Comparison of ENCODE assay signal across 29 cellular contexts in the genomic region with DNA sequence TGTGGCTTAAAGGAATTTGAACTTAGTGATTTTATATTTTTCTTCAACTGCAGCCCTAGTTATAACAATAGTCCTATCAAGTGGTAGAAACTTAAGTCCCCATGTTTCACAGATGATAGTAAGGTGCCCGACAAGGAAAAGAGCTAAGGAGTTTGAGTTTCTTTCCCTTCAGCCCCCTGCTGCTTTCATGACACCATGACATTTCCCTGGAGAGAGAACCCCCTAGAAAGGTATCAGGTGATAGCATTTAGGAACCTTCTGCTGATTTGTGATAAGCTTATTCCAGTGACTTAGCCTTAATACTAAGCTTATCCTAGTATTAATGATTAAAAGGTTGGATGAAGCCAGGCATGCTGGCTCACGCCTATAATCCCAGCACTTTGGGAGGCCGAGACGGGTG.
"Had no signal": no experiment of that assay in that cellular context is flagged by ENCODE, and none has a peak within 500 bp of the region (broad histone marks: within the 10 kb centered on the region; RNA-seq: fewer than 3 reads in every experiment).

No MANE protein-coding gene starts in this region.

- H3K27me3 ChIP-seq: ascending aorta, cardiac muscle cell had no signal

- H3K27ac ChIP-seq: ascending aorta, cardiac muscle cell, VCaP had no signal

- H3K4me1 ChIP-seq: ascending aorta had no signal

- H3K36me3 ChIP-seq: ascending aorta, cardiac muscle cell had no signal

- ATAC-seq: activated CD8-positive, alpha-beta memory T cell treated with anti-CD3 and anti-CD28 coated beads, Interleukin-2, amount 10 ng/mL, durations not matched to agents 7 days and 5 days; activated CD8-positive, alpha-beta T cell treated with anti-CD3 and anti-CD28 coated beads, Interleukin-2, amount 10 ng/mL, durations not matched to agents 7 days and 5 days; activated naive CD8-positive, alpha-beta T cell treated with anti-CD3 and anti-CD28 coated beads, Interleukin-2, amount 50 U/mL, for 24 hours; WTC11 had no signal

- H3K9me3 ChIP-seq: ascending aorta had no signal

- H3K4me3 ChIP-seq: ascending aorta, cardiac muscle cell had no signal

- DNase-seq: activated CD4-positive, alpha-beta memory T cell treated with anti-CD3 and anti-CD28 coated beads, Interleukin-2, amount 10 ng/mL, durations not matched to agents 7 days and 5 days; activated CD4-positive, alpha-beta T cell treated with anti-CD3 and anti-CD28 coated beads for 4 hours; activated CD4-positive, alpha-beta T cell treated with anti-CD3 and anti-CD28 coated beads, Interleukin-2, amount 10 ng/mL, durations not matched to agents 24 days and 14 days; activated CD4-positive, alpha-beta T cell treated with anti-CD3 and anti-CD28 coated beads, Interleukin-2, amount 50 U/mL, for 1 hour; activated CD4-positive, alpha-beta T cell treated with anti-CD3 and anti-CD28 coated beads, Interleukin-2, amount 50 U/mL, for 4 hours; activated CD4-positive, CD25-positive, alpha-beta regulatory T cell; activated CD4-positive, CD25-positive, alpha-beta regulatory T cell treated with anti-CD3 and anti-CD28 coated beads, Interleukin-2, amount 50 U/mL, for 72 hours; activated CD8-positive, alpha-beta memory T cell treated with anti-CD3 and anti-CD28 coated beads for 24 hours; activated CD8-positive, alpha-beta memory T cell treated with anti-CD3 and anti-CD28 coated beads, Interleukin-2, amount 10 ng/mL, durations not matched to agents 7 days and 5 days; activated CD8-positive, alpha-beta memory T cell treated with anti-CD3 and anti-CD28 coated beads, Interleukin-2, amount 50 U/mL, for 48 hours; activated CD8-positive, alpha-beta T cell treated with anti-CD3 and anti-CD28 coated beads, Interleukin-2, amount 10 ng/mL, durations not matched to agents 7 days and 5 days; activated effector memory CD4-positive, alpha-beta T cell treated with Interleukin-2 at 50 U/mL for 16 hours; activated gamma-delta T cell; activated naive CD4-positive, alpha-beta T cell treated with anti-CD3 and anti-CD28 coated beads, Interleukin-2, amount 10 ng/mL, durations not matched to agents 7 days and 5 days; activated naive CD4-positive, alpha-beta T cell treated with Interleukin-2 at 50 U/mL for 16 hours; activated naive CD8-positive, alpha-beta T cell treated with anti-CD3 and anti-CD28 coated beads, Interleukin-2, amount 10 ng/mL, durations not matched to agents 7 days and 5 days; activated naive CD8-positive, alpha-beta T cell treated with anti-CD3 and anti-CD28 coated beads, Interleukin-2, amount 50 U/mL, for 24 hours; activated T-cell treated with anti-CD3 and anti-CD28 coated beads, Interleukin-2, amount 50 U/mL, for 24 hours; activated T-cell treated with anti-CD3 and anti-CD28 coated beads, Interleukin-2, amount 50 U/mL, for 48 hours; amygdala; anterior cingulate cortex; cerebellar nuclear complex; T-helper 1 cell; T-helper 2 cell; T-helper 9 cell had no signal
